16 cellular contexts compared by ENCODE assay signal in the genomic region with DNA sequence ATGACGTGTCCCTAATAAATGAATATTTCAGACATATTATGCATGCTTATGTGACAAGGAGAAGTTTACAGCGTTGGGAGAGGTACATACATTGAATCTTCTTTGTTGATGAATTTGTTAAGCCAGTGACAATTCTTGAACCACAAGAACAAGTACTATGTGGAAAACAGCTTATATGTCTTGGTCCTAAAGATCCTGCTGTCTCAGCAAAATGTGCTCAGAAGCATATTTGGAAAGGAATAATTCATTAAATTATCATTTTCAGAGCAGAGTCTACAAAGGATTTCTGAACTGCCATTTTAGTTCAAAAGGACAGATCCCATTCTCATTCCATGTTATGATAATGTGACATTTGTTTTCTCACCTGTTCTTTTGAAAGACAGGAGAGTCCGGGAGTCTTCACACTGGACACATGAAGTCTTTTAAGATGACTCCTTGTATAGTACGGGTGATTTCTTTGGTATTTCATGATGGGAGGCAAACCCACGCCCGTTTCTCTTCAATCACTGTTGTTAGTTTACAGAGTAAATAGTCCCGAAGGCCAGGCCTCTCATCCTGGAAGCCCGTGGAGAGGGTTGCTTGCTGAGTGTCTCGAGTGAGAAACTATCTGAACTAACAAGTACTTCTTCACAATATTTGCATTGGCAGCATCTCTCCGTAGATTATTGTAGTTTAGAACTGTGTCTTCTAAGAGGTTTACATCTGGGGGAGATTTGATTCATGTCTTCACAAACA. TPM values are rescaled to one million over a fixed set of nuclear protein-coding genes. Genes with fewer than 3 reads are reported as not detected.
DNase-seq lines count a peak whose midpoint lies in the region; TF ChIP-seq lines count a peak whose summit lies in the region.
"Had no signal": no experiment of that assay in that cellular context is flagged by ENCODE, and none has a peak within 500 bp of the region (broad histone marks: within the 10 kb centered on the region; RNA-seq: fewer than 3 reads in every experiment).

No MANE protein-coding gene starts in this region.

- H2AFZ ChIP-seq in OCI-LY7 (ENCODE audit: low read length), result no peak overlapping the region

- BruUV-seq in OCI-LY7 (replicated peaks; lab: Mats Ljungman, UMichigan), result TSS peak; percentile 20

- TF ChIP-seq CTCF in OCI-LY7 (conservative IDR thresholded peaks at IDR 0.05; ENCODE audit: low read length) (no peak), dorsolateral prefrontal cortex (IDR thresholded peaks at IDR 0.05 in 54 of 56, conservative IDR thresholded peaks at IDR 0.05 in 2 of 56; ENCODE audit: low read depth in 1 of 56, partially characterized antibody in 56 of 56) (no peak)

- POLR2A ChIA-PET in OCI-LY7 (lab: Charles Lee), result no interaction called here

- H3K79me2 ChIP-seq in OCI-LY7 (ENCODE audit: insufficient read depth, low read depth, low read length), result no peaks in the 10 kb centered on the region

- peaks cover 80% of the 10 kb centered on the region for H3K36me3 ChIP-seq in OCI-LY7 (ENCODE audit: insufficient read depth, low read length)

- no peak overlapping the region for H3K4me3 ChIP-seq in OCI-LY7 (ENCODE audit: low read depth, low read length, poor library complexity, severe bottlenecking)
- no peak overlapping the region for H3K4me3 ChIP-seq in dorsolateral prefrontal cortex
- H3K4me3 ChIP-seq: BLaER1, SJCRH30 had no signal

- CTCF ChIA-PET in OCI-LY7 (lab: Charles Lee; ENCODE audit: unreplicated experiment), result no interaction called here

- peaks cover 6% of the 10 kb centered on the region; the same call in 1 of the 2 replicates for H3K9me3 ChIP-seq in OCI-LY7 (ENCODE audit: low read length)
- H3K9me3 ChIP-seq: SJCRH30 had no signal

- H3K27ac ChIP-seq in OCI-LY7 (ENCODE audit: low read depth, low read length, poor library complexity, severe bottlenecking) (no peak overlapping the region), dorsolateral prefrontal cortex (peak overlapping the region in 55 of 59 donors; percentile 4 to 100 (median 96)), temporal lobe (ENCODE audit: low read depth, low read length) (peak overlapping the region; percentile 100)
- H3K27ac ChIP-seq: BLaER1, KMS-11, SJCRH30 had no signal

- H3K4me1 ChIP-seq in OCI-LY7 (ENCODE audit: insufficient read depth, low read length, poor library complexity, severe bottlenecking), result no peaks in the 10 kb centered on the region
- H3K4me1 ChIP-seq: BLaER1, SJCRH30 had no signal

- H4K20me1 ChIP-seq in OCI-LY7 (ENCODE audit: insufficient read depth, low read length), result no peaks in the 10 kb centered on the region
- H4K20me1 ChIP-seq: BLaER1 had no signal

- intact Hi-C loops in OCI-LY7 (cut with micrococcal nuclease; ENCODE audit: unreplicated experiment), result no loop called here
- intact Hi-C loops in dorsolateral prefrontal cortex (cut with DNase I), result no loop called here

- H3K9me2 ChIP-seq in OCI-LY7 (ENCODE audit: insufficient read depth, low read length), result no peaks in the 10 kb centered on the region

- H3K27me3 ChIP-seq in dorsolateral prefrontal cortex, result no peaks in the 10 kb centered on the region
- H3K27me3 ChIP-seq: BLaER1, SJCRH30 had no signal

- no peak overlapping the region for H3K4me2 ChIP-seq in OCI-LY7 (ENCODE audit: low read length)
- H3K4me2 ChIP-seq: BLaER1, KMS-11 had no signal

- peak; percentile 34 for DNase-seq in NCI-H510A treated with DMSO at 0.1 percent for 48 hours (lab: John Stamatoyannopoulos, UW)
- DNase-seq in NCI-H510A (lab: John Stamatoyannopoulos, UW), result no peak
- no peak for DNase-seq in OCI-LY7 (ENCODE audit: low spot score)
- DNase-seq in dorsolateral prefrontal cortex, result no peak
- no peak for DNase-seq in activated gamma-delta T cell treated with Interleukin-2 at 50 U/mL for 16 hours
- DNase-seq in DMS153 (lab: John Stamatoyannopoulos, UW), result no peak
- DNase-seq: CD8-positive, alpha-beta T cell; DND-41; NCI-H1417 treated with DMSO at 0.1 percent for 48 hours; NCI-H2081; NCI-H2171 treated with DMSO at 0.1 percent for 48 hours; NCI-H82; SJCRH30 had no signal

RNA-seq across cellular contexts. Expression of gene VPS35L, which starts 26.7 kb away (rescaled TPM):
- total RNA-seq in OCI-LY7 (2014; rRNA removed; shearing (Covaris generic)), result 13.1 and 16.5 TPM in 2 replicates
- total RNA-seq in OCI-LY7 (2022) (59.9 and 65.2 TPM in 2 replicates), dorsolateral prefrontal cortex (100 to 1,000 TPM in 51 of 120 experiments, 10 to 100 TPM in 69; 61.8 to 152 (median 97.7) TPM), temporal lobe (34.7 TPM)

RNA-seq across cellular contexts. Expression of gene CCP110, which starts 58.5 kb away (rescaled TPM):
- total RNA-seq in OCI-LY7 (2014; rRNA removed; shearing (Covaris generic)), result 22.6 and 29.2 TPM in 2 replicates
- total RNA-seq in OCI-LY7 (2022), result 38.4 and 49.9 TPM in 2 replicates
- 100 to 1,000 TPM in 50 of 120 experiments, 10 to 100 TPM in 70; 47.2 to 216 (median 93.1) TPM for total RNA-seq in dorsolateral prefrontal cortex
- total RNA-seq in temporal lobe, result 73.5 TPM
